ENCODE assay signal across 1 cellular context in genomic region chr1:20481643-20482498, GRCh38.
TF ChIP-seq lines count a peak whose summit lies in the region.

No MANE protein-coding gene starts in this region.

TF ChIP-seq in HepG2, 621 proteins besides CTCF, POLR2A, EP300 and RAD21 (continued from another document and continues in another):
- peak in 1 of 2 experiments; percentile 63; a peak in 1 of 4 replicates for TF ChIP-seq HMGXB4 (CRISPR knock-in tag; IDR thresholded peaks at IDR 0.05; ENCODE audit: borderline replicate concordance in 1 of 2, low read depth in 1 of 2)
- no peak for TF ChIP-seq ZBTB7B (CRISPR knock-in tag; IDR thresholded peaks at IDR 0.05)
- no peak for TF ChIP-seq ZNF354B (CRISPR knock-in tag; IDR thresholded peaks at IDR 0.05)
- TF ChIP-seq ZKSCAN8 (CRISPR knock-in tag; IDR thresholded peaks at IDR 0.05; ENCODE audit: borderline replicate concordance) = peak; percentile 18; the same call in 1 of the 2 replicates
- no peak for TF ChIP-seq CEBPZ (IDR thresholded peaks at IDR 0.05; ENCODE audit: low read length)
- TF ChIP-seq SIN3A (IDR thresholded peaks at IDR 0.05; ENCODE audit: borderline replicate concordance, low read depth, low read length) = peak; percentile 53; the same call in 1 of the 2 replicates
- 0 out of 2 replicates have a peak, but pooled peaks have one; percentile 41 for TF ChIP-seq FOXO4 (CRISPR knock-in tag; conservative IDR thresholded peaks at IDR 0.05)
- TF ChIP-seq TRAFD1 (CRISPR knock-in tag; IDR thresholded peaks at IDR 0.05; ENCODE audit: borderline replicate concordance) = no peak
- TF ChIP-seq KLF13 (CRISPR knock-in tag; IDR thresholded peaks at IDR 0.05) = no peak
- TF ChIP-seq U2AF2 (IDR thresholded peaks at IDR 0.05; ENCODE audit: low read depth, low read length) = no peak
- TF ChIP-seq RFX3 (CRISPR knock-in tag; IDR thresholded peaks at IDR 0.05) = no peak
- TF ChIP-seq PRDM10 (CRISPR knock-in tag; IDR thresholded peaks at IDR 0.05; ENCODE audit: low read depth) = no peak
- TF ChIP-seq KIAA2018 (CRISPR knock-in tag; IDR thresholded peaks at IDR 0.05; ENCODE audit: borderline replicate concordance) = no peak
- no peak for TF ChIP-seq ATF3 (CRISPR knock-in tag; IDR thresholded peaks at IDR 0.05)
- TF ChIP-seq PAF1 (CRISPR knock-in tag; IDR thresholded peaks at IDR 0.05) = no peak; the same call in 1 of the 2 replicates
- no peak for TF ChIP-seq TP53 (CRISPR knock-in tag; conservative IDR thresholded peaks at IDR 0.05)
- 0 out of 2 replicates have a peak, but pooled peaks have one; percentile 18 for TF ChIP-seq KDM5B (CRISPR knock-in tag; IDR thresholded peaks at IDR 0.05; ENCODE audit: borderline replicate concordance)
- TF ChIP-seq KMT2A (CRISPR knock-in tag; IDR thresholded peaks at IDR 0.05) = no peak
- TF ChIP-seq ARNT2 (CRISPR knock-in tag; IDR thresholded peaks at IDR 0.05; ENCODE audit: low read depth) = peak; percentile 68; the same call in 1 of the 2 replicates
- TF ChIP-seq AGO2 (optimal IDR thresholded peaks at IDR 0.05; ENCODE audit: low read depth, low read length) = peak; percentile 88
- no peak for TF ChIP-seq YEATS4 (CRISPR knock-in tag; IDR thresholded peaks at IDR 0.05; ENCODE audit: borderline replicate concordance)
- no peak for TF ChIP-seq ZBTB39 (CRISPR knock-in tag; IDR thresholded peaks at IDR 0.05)
- TF ChIP-seq ZNF557 (CRISPR knock-in tag; IDR thresholded peaks at IDR 0.05) = peak; percentile 28; the same call in 1 of the 2 replicates
- TF ChIP-seq THAP8 (CRISPR knock-in tag; IDR thresholded peaks at IDR 0.05; ENCODE audit: borderline replicate concordance) = no peak
- 0 out of 2 replicates have a peak, but pooled peaks have one; percentile 36 for TF ChIP-seq ZNF547 (CRISPR knock-in tag; IDR thresholded peaks at IDR 0.05)
- TF ChIP-seq ZNF263 (CRISPR knock-in tag; IDR thresholded peaks at IDR 0.05) = peak; percentile 72
- no peak for TF ChIP-seq SRY (CRISPR knock-in tag; IDR thresholded peaks at IDR 0.05)
- peak; percentile 98 for TF ChIP-seq RBM22 (optimal IDR thresholded peaks at IDR 0.05; ENCODE audit: low read length)
